Comparison of ENCODE assay signal across 2 cellular contexts in genomic region chr1:208280681-208281439, GRCh38.
TF ChIP-seq lines count a peak whose summit lies in the region.

No MANE protein-coding gene starts in this region.

TF ChIP-seq in SK-N-SH treated with all-trans-retinoic acid at 6 μM for 48 hours, 23 proteins besides CTCF, POLR2A, EP300 and RAD21 (continued from another document):
- TF ChIP-seq POU6F1 (CRISPR knock-in tag; IDR thresholded peaks at IDR 0.05; ENCODE audit: borderline replicate concordance, low read depth) (no peak), CSDC2 (CRISPR knock-in tag; IDR thresholded peaks at IDR 0.05) (no peak), ZNF8 (CRISPR knock-in tag; IDR thresholded peaks at IDR 0.05) (no peak), ARNTL (CRISPR knock-in tag; IDR thresholded peaks at IDR 0.05; ENCODE audit: borderline replicate concordance, low read depth) (no peak), BACH2 (CRISPR knock-in tag; IDR thresholded peaks at IDR 0.05; ENCODE audit: borderline replicate concordance) (no peak), ZC3H10 (CRISPR knock-in tag; IDR thresholded peaks at IDR 0.05) (no peak), PPARA (CRISPR knock-in tag; IDR thresholded peaks at IDR 0.05; ENCODE audit: borderline replicate concordance) (no peak), ZFP30 (CRISPR knock-in tag; IDR thresholded peaks at IDR 0.05) (no peak), SNAI2 (CRISPR knock-in tag; IDR thresholded peaks at IDR 0.05) (no peak), RARB (CRISPR knock-in tag; IDR thresholded peaks at IDR 0.05) (no peak)

TF ChIP-seq in SK-N-SH, 30 proteins besides CTCF, POLR2A, EP300 and RAD21 (continued from another document):
- TF ChIP-seq NRF1 (IDR thresholded peaks at IDR 0.05; ENCODE audit: low read depth, low read length), result no peak
- TF ChIP-seq RFX5 (IDR thresholded peaks at IDR 0.05; ENCODE audit: low read length), result no peak
- no peak for TF ChIP-seq TAF1 (IDR thresholded peaks at IDR 0.05; ENCODE audit: borderline replicate concordance, low read depth, low read length)
- no peak for TF ChIP-seq FOSL2 (IDR thresholded peaks at IDR 0.05; ENCODE audit: borderline replicate concordance, low read depth)
- TF ChIP-seq YY1 (IDR thresholded peaks at IDR 0.05; ENCODE audit: low read depth), result no peak
